In genomic region chr11:79314906-79315689, GRCh38 we compare ENCODE assay signal across 10 cellular contexts.
DNase-seq lines count a peak whose midpoint lies in the region; ATAC-seq and TF ChIP-seq lines count a peak whose summit lies in the region.
"Had no signal": no experiment of that assay in that cellular context is flagged by ENCODE, and none has a peak within 500 bp of the region (broad histone marks: within the 10 kb centered on the region; RNA-seq: fewer than 3 reads in every experiment).

No MANE protein-coding gene starts in this region.

- H3K18ac ChIP-seq in IMR-90 (ENCODE audit: low read depth, low read length): no peak overlapping the region

- CTCF ChIA-PET in IMR-90 (lab: Yijun Ruan, JAX): no interaction called here

- BruUV-seq in IMR-90 (replicated peaks; lab: Mats Ljungman, UMichigan): no TSS peak

- no peak overlapping the region for H2BK5ac ChIP-seq in IMR-90 (ENCODE audit: low read depth, low read length, poor library complexity, severe bottlenecking)

- no peak overlapping the region for H4K5ac ChIP-seq in IMR-90 (ENCODE audit: low read depth, low read length)

- H3K4me3 ChIP-seq in IMR-90 (ENCODE audit: insufficient read depth, low read depth, low read length): no peak overlapping the region
- H3K4me3 ChIP-seq in fibroblast of pulmonary artery (replicated peaks; ENCODE audit: low read depth, low read length): no peak overlapping the region
- no peak overlapping the region for H3K4me3 ChIP-seq in left ventricle myocardium inferior
- H3K4me3 ChIP-seq: SK-N-MC had no signal

- no peak overlapping the region for H3K23ac ChIP-seq in IMR-90 (ENCODE audit: low read depth, low read length)

- H4K8ac ChIP-seq in IMR-90 (ENCODE audit: low read depth in 2 of 2, low read length in 2 of 2): no peak overlapping the region

- H3K9me3 ChIP-seq in IMR-90 (ENCODE audit: control insufficient read depth, insufficient read depth, low read length) (no peaks in the 10 kb centered on the region), left ventricle myocardium inferior (replicated peaks) (no peaks in the 10 kb centered on the region)

- POLR2A ChIA-PET in IMR-90 (lab: Charles Lee; ENCODE audit: unreplicated experiment): no interaction called here

- TF ChIP-seq RAD21 in IMR-90 (IDR thresholded peaks at IDR 0.05; ENCODE audit: low read length): no peak

- H3K27ac ChIP-seq in IMR-90 (ENCODE audit: insufficient read depth, low read length): no peak overlapping the region
- no peak overlapping the region for H3K27ac ChIP-seq in left ventricle myocardium inferior (replicated peaks)
- H3K27ac ChIP-seq: SK-N-MC had no signal

- H4K91ac ChIP-seq in IMR-90 (ENCODE audit: insufficient read depth, low read depth, low read length): no peak overlapping the region

- H3K27ac Mint-ChIP-seq in activated naive CD8-positive, alpha-beta T cell treated with anti-CD3 and anti-CD28 coated beads, Interleukin-2, amount 50 U/mL, for 24 hours: no peak overlapping the region

- H3K27me3 Mint-ChIP-seq in activated naive CD8-positive, alpha-beta T cell treated with anti-CD3 and anti-CD28 coated beads, Interleukin-2, amount 50 U/mL, for 24 hours: peaks cover 3% of the 10 kb centered on the region

- no peak overlapping the region for H3K4me3 Mint-ChIP-seq in activated naive CD8-positive, alpha-beta T cell treated with anti-CD3 and anti-CD28 coated beads, Interleukin-2, amount 50 U/mL, for 24 hours

- no peak overlapping the region for H2AK9ac ChIP-seq in IMR-90 (replicated peaks; ENCODE audit: low read depth, low read length, poor library complexity)

- no peak overlapping the region for H2BK120ac ChIP-seq in IMR-90 (ENCODE audit: low read depth, low read length)

- H3K36me3 Mint-ChIP-seq in activated naive CD8-positive, alpha-beta T cell treated with anti-CD3 and anti-CD28 coated beads, Interleukin-2, amount 50 U/mL, for 24 hours (ENCODE audit: low read depth): no peaks in the 10 kb centered on the region

- TF ChIP-seq POLR2A in IMR-90 (IDR thresholded peaks at IDR 0.05; ENCODE audit: low read depth, low read length): no peak

- TF ChIP-seq CTCF in IMR-90 (conservative IDR thresholded peaks at IDR 0.05; ENCODE audit: low read depth, low read length) (no peak), fibroblast of pulmonary artery (IDR thresholded peaks at IDR 0.05; ENCODE audit: low read length, missing control alignments) (no peak), left ventricle myocardium inferior (IDR thresholded peaks at IDR 0.05; ENCODE audit: borderline replicate concordance) (no peak)

- intact Hi-C loops in IMR-90 (cut with micrococcal nuclease) (no loop called here), left ventricle myocardium inferior (cut with micrococcal nuclease) (no loop called here)

- DNase-seq in IMR-90 (peak; percentile 41), RPMI8226 (peak; percentile 31), fibroblast of pulmonary artery (ENCODE audit: low read depth) (peak; percentile 31), retina (peak; percentile 47), left ventricle myocardium inferior (no peak), NCI-H1694 (lab: John Stamatoyannopoulos, UW) (no peak)
- no peak for DNase-seq in activated naive CD8-positive, alpha-beta T cell treated with anti-CD3 and anti-CD28 coated beads, Interleukin-2, amount 50 U/mL, for 24 hours
- DNase-seq: NCI-H510A, posterior cingulate gyrus had no signal

- dilution Hi-C loops in IMR-90 (cut with HindIII; ENCODE audit: low sequenced_read_pairs, unreplicated experiment): no loop called here

- H3K56ac ChIP-seq in IMR-90 (ENCODE audit: extremely low read depth, insufficient read depth, low read length): no peak overlapping the region

- no peak overlapping the region for H2BK20ac ChIP-seq in IMR-90 (ENCODE audit: low read depth, low read length)

- no peak overlapping the region for H3K14ac ChIP-seq in IMR-90 (replicated peaks; ENCODE audit: low read depth, low read length)

- WGBS in IMR-90 (ENCODE audit: extremely low coverage in 2 of 2, insufficient read length in 1 of 2), 2 experiments: 70% methylated on average over 4 of the region's 8 CpGs; no CpG with 5 or more reads in 1 of the 2 experiments

- H2AK5ac ChIP-seq in IMR-90 (ENCODE audit: low read depth, low read length): no peak overlapping the region

- no peak overlapping the region for H3K9ac ChIP-seq in IMR-90 (ENCODE audit: low read depth, low read length)

- H3K27me3 ChIP-seq in IMR-90 (ENCODE audit: control insufficient read depth, insufficient read depth, low read length) (no peaks in the 10 kb centered on the region), left ventricle myocardium inferior (ENCODE audit: low read depth) (peaks cover 45% of the 10 kb centered on the region)

- peaks cover 3% of the 10 kb centered on the region; the same call in 1 of the 2 replicates for H3K4me1 ChIP-seq in IMR-90 (ENCODE audit: control insufficient read depth, insufficient read depth, low read length)
- H3K4me1 ChIP-seq in left ventricle myocardium inferior: no peaks in the 10 kb centered on the region

- no peaks in the 10 kb centered on the region for H3K9me3 Mint-ChIP-seq in activated naive CD8-positive, alpha-beta T cell treated with anti-CD3 and anti-CD28 coated beads, Interleukin-2, amount 50 U/mL, for 24 hours

- no peak overlapping the region for H2AFZ ChIP-seq in IMR-90 (replicated peaks; ENCODE audit: low read length, poor library complexity)

- H2BK15ac ChIP-seq in IMR-90 (ENCODE audit: low read depth, low read length): no peak overlapping the region

- peaks cover 8% of the 10 kb centered on the region; the same call in 1 of the 2 replicates for H3K9me1 ChIP-seq in IMR-90 (ENCODE audit: insufficient read depth, low read length)

- in situ Hi-C loops in IMR-90 (cut with MboI; ENCODE audit: low sequenced_read_pairs): no loop called here

- no peaks in the 10 kb centered on the region for H3K4me1 Mint-ChIP-seq in activated naive CD8-positive, alpha-beta T cell treated with anti-CD3 and anti-CD28 coated beads, Interleukin-2, amount 50 U/mL, for 24 hours

- no peak overlapping the region for H3K4ac ChIP-seq in IMR-90 (ENCODE audit: low read depth, low read length)

- peaks cover 4% of the 10 kb centered on the region; the same call in 1 of the 2 replicates for H4K20me1 ChIP-seq in IMR-90 (ENCODE audit: insufficient read depth, low read length)

- no peaks in the 10 kb centered on the region; a peak in 1 of 4 replicates for H3K79me1 ChIP-seq in IMR-90 (ENCODE audit: low read depth in 1 of 2, low read length in 2 of 2)

- peak; percentile 56; the same call in 1 of the 2 replicates for ATAC-seq in IMR-90 (ENCODE audit: low read depth)
- no peak for ATAC-seq in activated naive CD8-positive, alpha-beta T cell treated with anti-CD3 and anti-CD28 coated beads, Interleukin-2, amount 50 U/mL, for 24 hours

- no peaks in the 10 kb centered on the region for H3K36me3 ChIP-seq in IMR-90 (ENCODE audit: control insufficient read depth, insufficient read depth, low read length)
- H3K36me3 ChIP-seq in left ventricle myocardium inferior: no peaks in the 10 kb centered on the region

- H3K4me2 ChIP-seq in IMR-90 (ENCODE audit: low read depth, low read length): no peak overlapping the region

TF ChIP-seq in IMR-90, 13 proteins besides CTCF, POLR2A, EP300 and RAD21:
- TF ChIP-seq USF2 (IDR thresholded peaks at IDR 0.05; ENCODE audit: low read depth, low read length) (no peak), RFX5 (IDR thresholded peaks at IDR 0.05; ENCODE audit: low read depth, low read length) (no peak)

Comparison
In these comparisons a context has a peak if more than half of its experiments do, and no peak if none do; other contexts are left out.
1. DNase-seq: peak in IMR-90 (single experiment), RPMI8226 (single experiment), fibroblast of pulmonary artery (single experiment) and retina (single experiment); none in activated naive CD8-positive, alpha-beta T cell treated with anti-CD3 and anti-CD28 coated beads, Interleukin-2, amount 50 U/mL, for 24 hours (single experiment), left ventricle myocardium inferior (single experiment) and NCI-H1694 (single experiment).